In the genomic region with DNA sequence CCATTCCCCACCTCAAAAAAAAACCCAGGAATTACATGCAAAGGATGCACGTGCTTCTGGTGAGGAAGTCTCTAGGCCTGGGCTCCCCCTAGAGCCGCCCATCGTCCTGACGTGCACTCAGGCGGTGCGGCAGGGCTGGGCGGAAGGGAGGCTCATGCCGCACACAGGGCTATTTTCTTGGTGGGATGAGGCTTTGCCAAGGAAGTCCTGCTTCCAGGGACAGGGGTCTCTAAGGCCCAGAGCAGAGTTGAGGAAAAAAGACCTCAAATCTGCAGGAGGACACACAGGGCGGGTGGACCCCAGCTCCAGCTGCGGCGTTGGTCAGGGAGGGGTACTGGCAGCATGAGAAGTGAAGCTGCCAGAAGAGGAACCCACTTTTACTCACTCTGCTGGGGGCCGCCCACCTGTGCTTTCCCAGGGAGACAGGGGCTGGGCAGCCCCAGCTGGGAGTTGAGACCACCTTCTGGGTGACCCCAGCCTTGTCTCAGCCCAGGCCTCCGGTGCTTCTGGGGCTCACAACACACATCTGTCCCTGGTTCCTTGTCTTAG, we compare ENCODE assay signal across 10 cellular contexts. TPM values are rescaled to one million over a fixed set of nuclear protein-coding genes. Genes with fewer than 3 reads are reported as not detected.
DNase-seq lines count a peak whose midpoint lies in the region; ATAC-seq and TF ChIP-seq lines count a peak whose summit lies in the region.
"Had no signal": no experiment of that assay in that cellular context is flagged by ENCODE, and none has a peak within 500 bp of the region (broad histone marks: within the 10 kb centered on the region; RNA-seq: fewer than 3 reads in every experiment).

No MANE protein-coding gene starts in this region.

- peak overlapping the region; percentile 99 for H3K27ac Mint-ChIP-seq in stimulated activated naive B cell treated with anti-CD40 and anti-IgM and Interleukin-4, amounts not matched to agents 10 μg/mL and 1 μg/mL and 100 μg/mL, for 72 hours

- peak overlapping the region; percentile 19 to 43 for H3K9ac ChIP-seq in colonic mucosa (ENCODE audit: low read depth in 2 of 2, low read length in 2 of 2)

- H3K36me3 ChIP-seq in colonic mucosa = no peaks in the 10 kb centered on the region
- H3K36me3 ChIP-seq in HAP-1 (replicated peaks) = peaks cover 32% of the 10 kb centered on the region

- H3K27me3 ChIP-seq in colonic mucosa = no peaks in the 10 kb centered on the region
- H3K27me3 ChIP-seq in HAP-1 (ENCODE audit: low read depth) = no peaks in the 10 kb centered on the region

- intact Hi-C loops in colonic mucosa (cut with DNase I) = no loop called here

- peaks cover 51 to 88% of the 10 kb centered on the region in 2 donors for H3K4me1 Mint-ChIP-seq in stimulated activated naive B cell treated with anti-CD40 and anti-IgM and Interleukin-4, amounts not matched to agents 10 μg/mL and 1 μg/mL and 100 μg/mL, for 72 hours

- in situ Hi-C loops in HAP-1 (cut with MboI; ENCODE audit: low sequenced_read_pairs) = no loop called here

- no peaks in the 10 kb centered on the region for H3K27me3 Mint-ChIP-seq in stimulated activated naive B cell treated with anti-CD40 and anti-IgM and Interleukin-4, amounts not matched to agents 10 μg/mL and 1 μg/mL and 100 μg/mL, for 72 hours

- TF ChIP-seq POLR2A in NB4 (IDR thresholded peaks at IDR 0.05; ENCODE audit: extremely low read depth, insufficient read length) = no peak

- peak; percentile 16 to 23 for ATAC-seq in stimulated activated naive B cell treated with anti-CD40 and anti-IgM and Interleukin-4, amounts not matched to agents 10 μg/mL and 1 μg/mL and 100 μg/mL, for 72 hours (replicated peaks)
- ATAC-seq in HG02852 (IDR thresholded peaks at IDR 0.05; ENCODE audit: unreplicated experiment) = no peak

- peak overlapping the region; percentile 73 for H3K27ac ChIP-seq in colonic mucosa
- H3K27ac ChIP-seq: 22Rv1 had no signal

- DNase-seq in DMS 273 (lab: John Stamatoyannopoulos, UW; ENCODE audit: unreplicated experiment) (peak; percentile 17), DMS 273 treated with DMSO at 0.1 percent for 48 hours (lab: John Stamatoyannopoulos, UW) (no peak), NB4 (ENCODE audit: low read depth) (peak; percentile 69), colonic mucosa (no peak), AG20443 (ENCODE audit: low spot score) (no peak), HAP-1 (ENCODE audit: low spot score in 2 of 2) (no peak)
- DNase-seq in stimulated activated naive B cell treated with anti-CD40 and anti-IgM and Interleukin-4, amounts not matched to agents 10 μg/mL and 1 μg/mL and 100 μg/mL, for 72 hours = peak; percentile 61
- DNase-seq: NCI-H82 had no signal

- peak; percentile 23 for TF ChIP-seq CTCF in NB4 (IDR thresholded peaks at IDR 0.05; ENCODE audit: low read depth, low read length)
- TF ChIP-seq CTCF in colonic mucosa (IDR thresholded peaks at IDR 0.05) = no peak

- no peaks in the 10 kb centered on the region for H3K9me3 Mint-ChIP-seq in stimulated activated naive B cell treated with anti-CD40 and anti-IgM and Interleukin-4, amounts not matched to agents 10 μg/mL and 1 μg/mL and 100 μg/mL, for 72 hours

- H3K4me3 ChIP-seq in NB4 (ENCODE audit: low read depth, low read length) (peak overlapping the region; percentile 46), colonic mucosa (no peak overlapping the region), HAP-1 (no peak overlapping the region)

- H3K4me1 ChIP-seq in colonic mucosa = peaks cover 11% of the 10 kb centered on the region
- peaks cover 8% of the 10 kb centered on the region for H3K4me1 ChIP-seq in HAP-1

- peak overlapping the region; percentile 90 to 96 for H3K4me3 Mint-ChIP-seq in stimulated activated naive B cell treated with anti-CD40 and anti-IgM and Interleukin-4, amounts not matched to agents 10 μg/mL and 1 μg/mL and 100 μg/mL, for 72 hours

- peaks cover 47 to 69% of the 10 kb centered on the region in 2 donors for H3K36me3 Mint-ChIP-seq in stimulated activated naive B cell treated with anti-CD40 and anti-IgM and Interleukin-4, amounts not matched to agents 10 μg/mL and 1 μg/mL and 100 μg/mL, for 72 hours

- no peaks in the 10 kb centered on the region for H3K9me3 ChIP-seq in colonic mucosa
- no peaks in the 10 kb centered on the region for H3K9me3 ChIP-seq in HAP-1

RNA-seq across cellular contexts. Expression of gene RHOF, which starts 4.2 kb away (rescaled TPM):
- total RNA-seq in colonic mucosa = 10 to 100 TPM; 58.0 to 74.5 TPM

RNA-seq across cellular contexts. Expression of gene SETD1B, which starts 14.5 kb away (rescaled TPM):
- 10 to 100 TPM; 20.4 to 25.4 TPM for total RNA-seq in colonic mucosa

Comparison
In these comparisons a context has a peak if more than half of its experiments do, and no peak if none do; other contexts are left out.
1. DNase-seq: peak in DMS 273 (single experiment), NB4 (single experiment) and stimulated activated naive B cell treated with anti-CD40 and anti-IgM and Interleukin-4, amounts not matched to agents 10 μg/mL and 1 μg/mL and 100 μg/mL, for 72 hours (single experiment); none in DMS 273 treated with DMSO at 0.1 percent for 48 hours (single experiment), colonic mucosa (single experiment), AG20443 (single experiment) and HAP-1 (0 of 2).